ENCODE assay signal across 9 cellular contexts in genomic region chr5:144390133-144390532, GRCh38.
DNase-seq lines count a peak whose midpoint lies in the region; ATAC-seq, FAIRE-seq and TF ChIP-seq lines count a peak whose summit lies in the region.
"Had no signal": no experiment of that assay in that cellular context is flagged by ENCODE, and none has a peak within 500 bp of the region (broad histone marks: within the 10 kb centered on the region; RNA-seq: fewer than 3 reads in every experiment).

No MANE protein-coding gene starts in this region.

- no peak overlapping the region for H3K27ac Mint-ChIP-seq in WTC11

- H3K36me3 ChIP-seq in H7 (replicated peaks; ENCODE audit: control insufficient read depth, insufficient read depth, low read length) (no peaks in the 10 kb centered on the region), keratinocyte (ENCODE audit: control insufficient read depth in 2 of 2, extremely low read depth in 1 of 2, insufficient read depth in 2 of 2, low read length in 2 of 2) (no peaks in the 10 kb centered on the region)

- no peak for TF ChIP-seq CTCF in WTC11 (IDR thresholded peaks at IDR 0.05)
- peak in 2 of 3 experiments; percentile 20 to 23 for TF ChIP-seq CTCF in keratinocyte (optimal IDR thresholded peaks at IDR 0.05 in 1 of 3, IDR thresholded peaks at IDR 0.05 in 1 of 3, conservative IDR thresholded peaks at IDR 0.05 in 1 of 3; ENCODE audit: extremely low read depth in 1 of 3, insufficient read depth in 2 of 3, low read length in 3 of 3)

- ATAC-seq in WTC11 (peak; percentile 67), HG02981 (IDR thresholded peaks at IDR 0.05; ENCODE audit: unreplicated experiment) (no peak)

- dilution Hi-C loops in keratinocyte (cut with MboI; ENCODE audit: extremely low pct_ligation_motif_present, low sequenced_read_pairs): no loop called here

- peak; percentile 9 for DNase-seq in ACHN
- peak; percentile 39 for DNase-seq in H7
- peak; percentile 16 for DNase-seq in WTC11 (ENCODE audit: low spot score)
- DNase-seq in keratinocyte (ENCODE audit: low read depth, low spot score): no peak
- no peak for DNase-seq in C1 segment of cervical spinal cord (lab: John Stamatoyannopoulos, UW)
- no peak for DNase-seq in mucosa of gallbladder (ENCODE audit: low spot score)
- no peak for DNase-seq in NCI-H526 treated with DMSO at 0.1 percent for 48 hours (lab: John Stamatoyannopoulos, UW)
- DNase-seq: SHP77 treated with DMSO at 0.1 percent for 48 hours had no signal

- H3K4me3 ChIP-seq in H7 (ENCODE audit: insufficient read depth, low read depth, low read length) (no peak overlapping the region), keratinocyte (ENCODE audit: control insufficient read depth in 2 of 3, extremely low read depth in 1 of 3, insufficient read depth in 2 of 3, low read depth in 1 of 3, low read length in 3 of 3) (no peak overlapping the region)

- H4K20me1 ChIP-seq in keratinocyte (ENCODE audit: control insufficient read depth, extremely low read depth, insufficient read depth, low read length): no peaks in the 10 kb centered on the region

- no peaks in the 10 kb centered on the region for H3K27me3 ChIP-seq in H7 (ENCODE audit: control insufficient read depth, insufficient read depth, low read length)
- no peaks in the 10 kb centered on the region for H3K27me3 ChIP-seq in keratinocyte (ENCODE audit: control insufficient read depth, extremely low read depth, insufficient read depth, low read length)

- H3K4me1 ChIP-seq in keratinocyte (ENCODE audit: control insufficient read depth, extremely low read depth, insufficient read depth, low read length): no peaks in the 10 kb centered on the region

- FAIRE-seq in keratinocyte (lab: Jason Lieb, UNC): no peak

- H3K27ac ChIP-seq in keratinocyte (ENCODE audit: control insufficient read depth, insufficient read depth, low read length): no peak overlapping the region

- H3K9me3 Mint-ChIP-seq in WTC11: peaks cover 3% of the 10 kb centered on the region; the same call in 1 of the 2 replicates

- no peaks in the 10 kb centered on the region for H3K79me2 ChIP-seq in keratinocyte (ENCODE audit: control insufficient read depth, insufficient read depth, low read length)

- no peak overlapping the region for H3K4me2 ChIP-seq in keratinocyte (ENCODE audit: control insufficient read depth, extremely low read depth, insufficient read depth, low read depth, low read length)

- H3K4me1 Mint-ChIP-seq in WTC11: 0 out of 2 replicates have a peak, but pooled peaks cover 3% of the 10 kb centered on the region

- no peak overlapping the region for H3K9ac ChIP-seq in keratinocyte (ENCODE audit: control insufficient read depth, extremely low read depth, insufficient read depth, low read length)

- no peaks in the 10 kb centered on the region for H3K36me3 Mint-ChIP-seq in WTC11

- in situ Hi-C loops in ACHN (cut with HindIII; ENCODE audit: low pct_ligation_motif_present, low pct_unique_long_range_greater_than_20kb, low sequenced_read_pairs): no loop called here

- H3K27me3 Mint-ChIP-seq in WTC11 (ENCODE audit: low read depth): peaks cover 28% of the 10 kb centered on the region

- H3K9me3 ChIP-seq in keratinocyte (ENCODE audit: control insufficient read depth, low read depth, low read length): no peaks in the 10 kb centered on the region

- CTCF ChIA-PET in WTC11 (lab: Charles Lee): interaction anchor here (0.5 to 2.3 kb wide), 6 partner anchors 8 to 186 kb away, joined by 3 to 13 read pairs (median 4); no protein-coding TSS in a partner anchor

- POLR2A ChIA-PET in WTC11 (lab: Charles Lee): no interaction called here

- no peak overlapping the region for H2AFZ ChIP-seq in keratinocyte (ENCODE audit: control insufficient read depth, low read length)

- H3K4me3 Mint-ChIP-seq in WTC11: no peak overlapping the region

- no peaks in the 10 kb centered on the region for H3K9me1 ChIP-seq in keratinocyte (ENCODE audit: control insufficient read depth, extremely low read depth, insufficient read depth, low read length)

TF ChIP-seq in WTC11, 78 proteins besides CTCF, POLR2A, EP300 and RAD21:
- TF ChIP-seq ETV6 (CRISPR knock-in tag; IDR thresholded peaks at IDR 0.05) (no peak), SMAD4 (CRISPR knock-in tag; IDR thresholded peaks at IDR 0.05) (no peak), ZBTB21 (CRISPR knock-in tag; IDR thresholded peaks at IDR 0.05; ENCODE audit: borderline replicate concordance) (no peak), TEAD1 (CRISPR knock-in tag; IDR thresholded peaks at IDR 0.05) (no peak), MAX (CRISPR knock-in tag; IDR thresholded peaks at IDR 0.05) (no peak), ZNF219 (CRISPR knock-in tag; IDR thresholded peaks at IDR 0.05; ENCODE audit: borderline replicate concordance) (no peak), CREB1 (CRISPR knock-in tag; IDR thresholded peaks at IDR 0.05) (no peak), PRRX2 (CRISPR knock-in tag; IDR thresholded peaks at IDR 0.05) (no peak), ESRRA (CRISPR knock-in tag; IDR thresholded peaks at IDR 0.05; ENCODE audit: borderline replicate concordance) (no peak), CDX4 (CRISPR knock-in tag; IDR thresholded peaks at IDR 0.05; ENCODE audit: borderline replicate concordance) (no peak), ZNF512 (CRISPR knock-in tag; IDR thresholded peaks at IDR 0.05; ENCODE audit: borderline replicate concordance) (no peak), HMGA2 (CRISPR knock-in tag; IDR thresholded peaks at IDR 0.05) (no peak), ATF1 (CRISPR knock-in tag; IDR thresholded peaks at IDR 0.05) (no peak), KAT7 (CRISPR knock-in tag; IDR thresholded peaks at IDR 0.05; ENCODE audit: borderline replicate concordance) (no peak), FOXK1 (CRISPR knock-in tag; IDR thresholded peaks at IDR 0.05) (no peak), JUN (CRISPR knock-in tag; IDR thresholded peaks at IDR 0.05) (no peak), IRF2 (CRISPR knock-in tag; IDR thresholded peaks at IDR 0.05; ENCODE audit: borderline replicate concordance, low read depth) (no peak), OVOL2 (CRISPR knock-in tag; IDR thresholded peaks at IDR 0.05; ENCODE audit: borderline replicate concordance) (no peak)

Comparison
In these comparisons a context has a peak if more than half of its experiments do, and no peak if none do; other contexts are left out.
1. DNase-seq: peak in ACHN (single experiment), H7 (single experiment) and WTC11 (single experiment); none in keratinocyte (single experiment), C1 segment of cervical spinal cord (0 of 14), mucosa of gallbladder (single experiment) and NCI-H526 treated with DMSO at 0.1 percent for 48 hours (single experiment).